In the genomic region with DNA sequence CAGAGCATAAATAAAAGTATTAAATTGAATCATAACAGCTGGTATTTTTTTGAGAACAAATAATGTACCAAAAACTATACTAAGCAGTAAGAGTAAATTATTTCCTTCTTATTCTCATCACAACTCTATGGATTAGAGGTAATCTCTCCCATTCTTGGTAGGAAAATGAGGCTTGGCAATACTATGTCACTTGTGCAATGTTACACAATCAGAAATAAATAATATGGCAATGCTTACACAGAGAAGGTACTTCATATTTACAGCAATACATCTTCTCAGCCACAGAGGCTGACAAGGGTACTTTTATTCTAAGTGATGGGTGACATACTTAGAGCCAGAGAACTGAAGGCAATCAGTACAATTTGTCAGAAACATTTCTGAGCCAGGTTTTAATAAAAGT, we compare ENCODE assay signal across 17 cellular contexts.
"Had no signal": no experiment of that assay in that cellular context is flagged by ENCODE, and none has a peak within 500 bp of the region (broad histone marks: within the 10 kb centered on the region; RNA-seq: fewer than 3 reads in every experiment).

No MANE protein-coding gene starts in this region.

- H3K27me3 ChIP-seq: right lobe of liver had no signal

- DNase-seq: activated CD4-positive, alpha-beta T cell treated with anti-CD3 and anti-CD28 coated beads, Interleukin-2, amount 50 U/mL, for 4 hours; activated naive CD8-positive, alpha-beta T cell treated with anti-CD3 and anti-CD28 coated beads, Interleukin-2, amount 50 U/mL, for 24 hours; activated T-cell treated with anti-CD3 and anti-CD28 coated beads, Interleukin-2, amount 50 U/mL, for 72 hours; caudate nucleus; effector CD8-positive, alpha-beta T cell; immature natural killer cell; left cardiac atrium; nucleus accumbens; right lobe of liver; stimulated activated CD4-positive, alpha-beta T cell treated with anti-CD3 and anti-CD28 coated beads, Interleukin-2, amount 100 ng/mL, for 24 hours; stimulated activated naive B cell treated with anti-CD40 and anti-IgM and Interleukin-4, amounts not matched to agents 10 μg/mL and 1 μg/mL and 100 μg/mL, for 72 hours had no signal

- H3K4me1 Mint-ChIP-seq: activated naive CD8-positive, alpha-beta T cell treated with anti-CD3 and anti-CD28 coated beads, Interleukin-2, amount 50 U/mL, for 24 hours; immature natural killer cell; memory B cell; stimulated activated naive B cell treated with anti-CD40 and anti-IgM and Interleukin-4, amounts not matched to agents 10 μg/mL and 1 μg/mL and 100 μg/mL, for 72 hours had no signal

- H3K27ac ChIP-seq: prostate gland, right lobe of liver had no signal

- H3K36me3 Mint-ChIP-seq: immature natural killer cell; memory B cell; natural killer cell treated with Interleukin-12 subunit alpha and Interleukin-12 subunit beta and Interleukin-15 and Interleukin-18, amount 100 ng/mL, for 72 hours; stimulated activated naive B cell treated with anti-CD40 and anti-IgM and Interleukin-4, amounts not matched to agents 10 μg/mL and 1 μg/mL and 100 μg/mL, for 72 hours had no signal

- H3K9me3 Mint-ChIP-seq: activated naive CD8-positive, alpha-beta T cell treated with anti-CD3 and anti-CD28 coated beads, Interleukin-2, amount 50 U/mL, for 24 hours; activated T-cell treated with anti-CD3 and anti-CD28 coated beads, Interleukin-2, amount 50 U/mL, for 72 hours; immature natural killer cell; memory B cell; natural killer cell treated with Interleukin-12 subunit alpha and Interleukin-12 subunit beta and Interleukin-15 and Interleukin-18, amount 100 ng/mL, for 72 hours; stimulated activated naive B cell treated with anti-CD40 and anti-IgM and Interleukin-4, amounts not matched to agents 10 μg/mL and 1 μg/mL and 100 μg/mL, for 72 hours; type B pancreatic cell had no signal

- H3K36me3 ChIP-seq: prostate gland had no signal

- H3K4me3 Mint-ChIP-seq: activated naive CD8-positive, alpha-beta T cell treated with anti-CD3 and anti-CD28 coated beads, Interleukin-2, amount 50 U/mL, for 24 hours; activated T-cell treated with anti-CD3 and anti-CD28 coated beads, Interleukin-2, amount 50 U/mL, for 72 hours; immature natural killer cell; memory B cell; natural killer cell treated with Interleukin-12 subunit alpha and Interleukin-12 subunit beta and Interleukin-15 and Interleukin-18, amount 100 ng/mL, for 72 hours; stimulated activated naive B cell treated with anti-CD40 and anti-IgM and Interleukin-4, amounts not matched to agents 10 μg/mL and 1 μg/mL and 100 μg/mL, for 72 hours; type B pancreatic cell had no signal

- H3K27me3 Mint-ChIP-seq: activated naive CD8-positive, alpha-beta T cell treated with anti-CD3 and anti-CD28 coated beads, Interleukin-2, amount 50 U/mL, for 24 hours; memory B cell; stimulated activated naive B cell treated with anti-CD40 and anti-IgM and Interleukin-4, amounts not matched to agents 10 μg/mL and 1 μg/mL and 100 μg/mL, for 72 hours; type B pancreatic cell had no signal

- H3K27ac Mint-ChIP-seq: activated naive CD8-positive, alpha-beta T cell treated with anti-CD3 and anti-CD28 coated beads, Interleukin-2, amount 50 U/mL, for 24 hours; activated T-cell treated with anti-CD3 and anti-CD28 coated beads, Interleukin-2, amount 50 U/mL, for 72 hours; immature natural killer cell; memory B cell; natural killer cell treated with Interleukin-12 subunit alpha and Interleukin-12 subunit beta and Interleukin-15 and Interleukin-18, amount 100 ng/mL, for 72 hours; stimulated activated naive B cell treated with anti-CD40 and anti-IgM and Interleukin-4, amounts not matched to agents 10 μg/mL and 1 μg/mL and 100 μg/mL, for 72 hours; type B pancreatic cell had no signal

- H3K9me3 ChIP-seq: prostate gland, right lobe of liver had no signal

- H3K4me3 ChIP-seq: coronary artery, prostate gland, right lobe of liver had no signal

- ATAC-seq: activated CD4-positive, CD25-positive, alpha-beta regulatory T cell treated with anti-CD3 and anti-CD28 coated beads, Interleukin-2, amount 50 U/mL, for 24 hours; activated naive CD8-positive, alpha-beta T cell treated with anti-CD3 and anti-CD28 coated beads, Interleukin-2, amount 50 U/mL, for 24 hours; activated T-cell treated with anti-CD3 and anti-CD28 coated beads, Interleukin-2, amount 50 U/mL, for 72 hours; left cardiac atrium; natural killer cell treated with Interleukin-12 subunit alpha and Interleukin-12 subunit beta and Interleukin-15 and Interleukin-18, amount 100 ng/mL, for 72 hours; stimulated activated naive B cell treated with anti-CD40 and anti-IgM and Interleukin-4, amounts not matched to agents 10 μg/mL and 1 μg/mL and 100 μg/mL, for 72 hours had no signal
